ENCODE assay signal across 22 cellular contexts in genomic region chr7:83850037-83850619, GRCh38.
DNase-seq lines count a peak whose midpoint lies in the region; ATAC-seq, FAIRE-seq and TF ChIP-seq lines count a peak whose summit lies in the region.
"Had no signal": no experiment of that assay in that cellular context is flagged by ENCODE, and none has a peak within 500 bp of the region (broad histone marks: within the 10 kb centered on the region; RNA-seq: fewer than 3 reads in every experiment).

No MANE protein-coding gene starts in this region.

- H3K36me3 Mint-ChIP-seq in GM23338 (ENCODE audit: low read depth) = peaks cover 5% of the 10 kb centered on the region; the same call in 1 of the 3 replicates
- H3K36me3 Mint-ChIP-seq in CD8-positive, alpha-beta memory T cell = no peaks in the 10 kb centered on the region
- H3K36me3 Mint-ChIP-seq: activated naive CD4-positive, alpha-beta T cell treated with anti-CD3 and anti-CD28 coated beads, Interleukin-2, amount 50 U/mL, for 72 hours; CD4-positive, CD25-positive, alpha-beta regulatory T cell; naive B cell had no signal

- SMC1A ChIA-PET in GM12878 (lab: Charles Lee; ENCODE audit: uncharacterized antibody, unreplicated experiment) = interaction anchor here (0.6 to 1.9 kb wide), 5 partner anchors 12 to 55 kb away, joined by 3 to 7 read pairs (median 4); no protein-coding TSS in a partner anchor

- H3K4me2 ChIP-seq in GM23338 (no peak overlapping the region), GM12878 (ENCODE audit: control insufficient read depth, insufficient read depth) (no peak overlapping the region), hepatocyte (no peak overlapping the region)

- RAD21 ChIA-PET in GM12878 (lab: Charles Lee; ENCODE audit: unreplicated experiment) = interaction anchor here (0.6 to 1.1 kb wide), 2 partner anchors 31 to 89 kb away, joined by 3 read pairs; no protein-coding TSS in a partner anchor

- no TSS peak for BruUV-seq in GM12878 (replicated peaks; lab: Mats Ljungman, UMichigan)

- H3K4me1 Mint-ChIP-seq in GM23338 = peaks cover 13% of the 10 kb centered on the region
- no peaks in the 10 kb centered on the region for H3K4me1 Mint-ChIP-seq in CD8-positive, alpha-beta memory T cell
- H3K4me1 Mint-ChIP-seq: activated CD4-positive, alpha-beta T cell treated with anti-CD3 and anti-CD28 coated beads, Interleukin-2, amount 10 ng/mL, durations not matched to agents 24 days and 14 days; CD4-positive, CD25-positive, alpha-beta regulatory T cell; central memory CD8-positive, alpha-beta T cell; naive B cell had no signal

- ATAC-seq in GM23338 = peak; percentile 45
- ATAC-seq in GM12878 = peak; percentile 60
- ATAC-seq: activated naive CD4-positive, alpha-beta T cell treated with anti-CD3 and anti-CD28 coated beads, Interleukin-2, amount 50 U/mL, for 72 hours; gastroesophageal sphincter; HCT116; pancreas; sciatic nerve had no signal

- H3K79me2 ChIP-seq in GM23338 (replicated peaks; ENCODE audit: insufficient read depth) (no peaks in the 10 kb centered on the region), GM12878 (ENCODE audit: control insufficient read depth, insufficient read depth, low read length) (no peaks in the 10 kb centered on the region), hepatocyte (no peaks in the 10 kb centered on the region)

- no peak for TF ChIP-seq RAD21 in GM12878 (IDR thresholded peaks at IDR 0.05; ENCODE audit: insufficient read depth, low read depth, low read length)

- intact Hi-C loops in GM12878 (cut with micrococcal nuclease; ENCODE audit: unreplicated experiment) (no loop called here), left ventricle myocardium inferior (cut with micrococcal nuclease) (no loop called here)

- H3K36me3 ChIP-seq in GM23338 (ENCODE audit: insufficient read depth) = no peaks in the 10 kb centered on the region
- H3K36me3 ChIP-seq in GM12878 (ENCODE audit: control insufficient read depth in 2 of 2, insufficient read depth in 2 of 2, low read length in 1 of 2) = no peaks in the 10 kb centered on the region
- H3K36me3 ChIP-seq in hepatocyte (replicated peaks; ENCODE audit: insufficient read depth, low read depth) = no peaks in the 10 kb centered on the region
- H3K36me3 ChIP-seq in CD8-positive, alpha-beta memory T cell (ENCODE audit: insufficient read depth, low read length) = no peaks in the 10 kb centered on the region
- H3K36me3 ChIP-seq in left ventricle myocardium inferior = no peaks in the 10 kb centered on the region
- H3K36me3 ChIP-seq: gastroesophageal sphincter, pancreas, Peyer's patch, SJCRH30 had no signal

- POLR2A ChIA-PET in GM12878 (lab: Charles Lee) = interaction anchor here (1.2 kb wide), 1 partner anchor 13 kb away, joined by 3 read pairs; no protein-coding TSS in a partner anchor
- POLR2A ChIA-PET in CD8-positive, alpha-beta memory T cell (lab: Charles Lee) = no interaction called here

- FAIRE-seq in GM12878 (lab: Jason Lieb, UNC) = no peak
- FAIRE-seq: pancreas had no signal

- H3K27me3 ChIP-seq in GM23338 (ENCODE audit: insufficient read depth) (no peaks in the 10 kb centered on the region), GM12878 (replicated peaks in 1 of 2; ENCODE audit: control insufficient read depth in 2 of 2, insufficient read depth in 2 of 2, low read length in 1 of 2) (no peaks in the 10 kb centered on the region), hepatocyte (no peaks in the 10 kb centered on the region), left ventricle myocardium inferior (ENCODE audit: low read depth) (no peaks in the 10 kb centered on the region)
- H3K27me3 ChIP-seq in CD8-positive, alpha-beta memory T cell (ENCODE audit: insufficient read depth, low read length, poor library complexity, severe bottlenecking) = no peaks in the 10 kb centered on the region
- H3K27me3 ChIP-seq: gastroesophageal sphincter, pancreas, Peyer's patch, SJCRH30 had no signal

- no peaks in the 10 kb centered on the region for H3K4me1 ChIP-seq in GM23338 (ENCODE audit: insufficient read depth)
- H3K4me1 ChIP-seq in GM12878 (ENCODE audit: control insufficient read depth, insufficient read depth, low read length) = no peaks in the 10 kb centered on the region
- no peaks in the 10 kb centered on the region for H3K4me1 ChIP-seq in hepatocyte (ENCODE audit: insufficient read depth)
- no peaks in the 10 kb centered on the region for H3K4me1 ChIP-seq in CD8-positive, alpha-beta memory T cell (ENCODE audit: insufficient read depth, low read length)
- H3K4me1 ChIP-seq in left ventricle myocardium inferior = no peaks in the 10 kb centered on the region
- H3K4me1 ChIP-seq: gastroesophageal sphincter, pancreas, Peyer's patch, SJCRH30 had no signal

- H3K4me3 ChIP-seq in GM23338 (no peak overlapping the region), GM12878 (no peak overlapping the region), hepatocyte (no peak overlapping the region), skeletal muscle cell (ENCODE audit: low read depth, low read length) (no peak overlapping the region), left ventricle myocardium inferior (no peak overlapping the region)
- no peak overlapping the region for H3K4me3 ChIP-seq in CD8-positive, alpha-beta memory T cell (ENCODE audit: low read length)
- H3K4me3 ChIP-seq: gastroesophageal sphincter, lung, pancreas, Peyer's patch, SJCRH30 had no signal

- no peaks in the 10 kb centered on the region; the same call in 2 of the 3 replicates for H3K9me3 ChIP-seq in GM12878 (replicated peaks; ENCODE audit: control insufficient read depth, insufficient read depth, low read length)
- H3K9me3 ChIP-seq in hepatocyte (ENCODE audit: low read depth) = no peaks in the 10 kb centered on the region
- H3K9me3 ChIP-seq in CD8-positive, alpha-beta memory T cell (ENCODE audit: low read length) = no peaks in the 10 kb centered on the region
- peaks cover 10% of the 10 kb centered on the region for H3K9me3 ChIP-seq in left ventricle myocardium inferior (replicated peaks)
- H3K9me3 ChIP-seq: gastroesophageal sphincter, pancreas, Peyer's patch, SJCRH30 had no signal

- CTCF ChIA-PET in GM12878 (lab: Yijun Ruan, JAX) = interaction anchor here (0.6 to 1.3 kb wide), 3 partner anchors 14 to 86 kb away, joined by 3 to 4 read pairs (median 3); no protein-coding TSS in a partner anchor
- CTCF ChIA-PET in CD8-positive, alpha-beta memory T cell (lab: Charles Lee) = no interaction called here

- no peaks in the 10 kb centered on the region for H3F3A ChIP-seq in GM23338 (replicated peaks; ENCODE audit: low read depth)

- H4K20me1 ChIP-seq in GM23338 (replicated peaks; ENCODE audit: insufficient read depth) (no peaks in the 10 kb centered on the region), GM12878 (ENCODE audit: control insufficient read depth, insufficient read depth) (no peaks in the 10 kb centered on the region), hepatocyte (ENCODE audit: insufficient read depth, poor library complexity, severe bottlenecking) (no peaks in the 10 kb centered on the region)

- no peaks in the 10 kb centered on the region for H3K9me2 ChIP-seq in GM23338 (ENCODE audit: insufficient read depth)
- no peaks in the 10 kb centered on the region for H3K9me2 ChIP-seq in hepatocyte (replicated peaks; ENCODE audit: insufficient read depth)

- H3K4me3 Mint-ChIP-seq in GM23338 = no peak overlapping the region
- H3K4me3 Mint-ChIP-seq in CD8-positive, alpha-beta memory T cell = no peak overlapping the region
- H3K4me3 Mint-ChIP-seq: activated CD4-positive, alpha-beta T cell treated with anti-CD3 and anti-CD28 coated beads, Interleukin-2, amount 10 ng/mL, durations not matched to agents 24 days and 14 days; CD4-positive, CD25-positive, alpha-beta regulatory T cell; central memory CD8-positive, alpha-beta T cell; naive B cell; T-helper 1 cell treated with Interleukin-12 subunit alpha and Interleukin-12 subunit beta and Interleukin-4 antibody, amounts not matched to agents 30 μg/mL and 1 μg/mL, for 36 hours had no signal

- no peaks in the 10 kb centered on the region for H3K9me3 Mint-ChIP-seq in GM23338
- peaks cover 3 to 32% (median 6%) of the 10 kb centered on the region in 5 donors for H3K9me3 Mint-ChIP-seq in CD8-positive, alpha-beta memory T cell
- H3K9me3 Mint-ChIP-seq: activated CD4-positive, alpha-beta T cell treated with anti-CD3 and anti-CD28 coated beads, Interleukin-2, amount 10 ng/mL, durations not matched to agents 24 days and 14 days; T-helper 1 cell treated with Interleukin-12 subunit alpha and Interleukin-12 subunit beta and Interleukin-4 antibody, amounts not matched to agents 30 μg/mL and 1 μg/mL, for 36 hours had no signal

- no peak for TF ChIP-seq CTCF in GM23338 (conservative IDR thresholded peaks at IDR 0.05; ENCODE audit: low read depth in 2 of 2)
- TF ChIP-seq CTCF in GM12878 (IDR thresholded peaks at IDR 0.05 in 2 of 3, conservative IDR thresholded peaks at IDR 0.05 in 1 of 3; ENCODE audit: control insufficient read depth in 2 of 3, extremely low read depth in 1 of 3, insufficient read depth in 1 of 3, low read depth in 3 of 3, low read length in 3 of 3) = no peak
- TF ChIP-seq CTCF in hepatocyte (IDR thresholded peaks at IDR 0.05; ENCODE audit: poor library complexity) = no peak
- no peak for TF ChIP-seq CTCF in left ventricle myocardium inferior (IDR thresholded peaks at IDR 0.05; ENCODE audit: borderline replicate concordance)

- H3K27me3 Mint-ChIP-seq in GM23338 (ENCODE audit: insufficient read depth, low read depth, poor library complexity) = no peaks in the 10 kb centered on the region
- no peaks in the 10 kb centered on the region for H3K27me3 Mint-ChIP-seq in CD8-positive, alpha-beta memory T cell
- H3K27me3 Mint-ChIP-seq: activated CD4-positive, alpha-beta T cell treated with anti-CD3 and anti-CD28 coated beads, Interleukin-2, amount 10 ng/mL, durations not matched to agents 24 days and 14 days; CD4-positive, CD25-positive, alpha-beta regulatory T cell; central memory CD8-positive, alpha-beta T cell; naive B cell had no signal

- 57% methylated on average over 5 of the region's 5 CpGs for WGBS in GM12878 (ENCODE audit: insufficient coverage, insufficient replicate concordance, low lambda C conversion rate, missing lambda C conversion rate)
- 83% methylated on average over 5 of the region's 5 CpGs for WGBS in hepatocyte (ENCODE audit: low lambda C conversion rate, missing lambda C conversion rate)

- DNase-seq in GM23338 (ENCODE audit: low spot score) (no peak), GM12878 (ENCODE audit: low read depth, low spot score) (no peak), hepatocyte (ENCODE audit: low spot score) (no peak), skeletal muscle cell (ENCODE audit: low read depth) (peak; percentile 16), NCI-H524 treated with DMSO at 0.1 percent for 48 hours (lab: John Stamatoyannopoulos, UW) (no peak), left ventricle myocardium inferior (no peak)
- DNase-seq in CD8-positive, alpha-beta memory T cell = no peak
- DNase-seq: activated CD4-positive, alpha-beta T cell treated with anti-CD3 and anti-CD28 coated beads, Interleukin-2, amount 10 ng/mL, durations not matched to agents 24 days and 14 days; CD4-positive, CD25-positive, alpha-beta regulatory T cell; Karpas-422; naive B cell; NCI-H187; pancreas; Peyer's patch; SJCRH30 had no signal

- peak overlapping the region; percentile 84 for H3K27ac Mint-ChIP-seq in GM23338
- H3K27ac Mint-ChIP-seq in CD8-positive, alpha-beta memory T cell = no peak overlapping the region
- H3K27ac Mint-ChIP-seq: activated CD4-positive, alpha-beta T cell treated with anti-CD3 and anti-CD28 coated beads, Interleukin-2, amount 10 ng/mL, durations not matched to agents 24 days and 14 days; activated naive CD4-positive, alpha-beta T cell treated with anti-CD3 and anti-CD28 coated beads, Interleukin-2, amount 50 U/mL, for 72 hours; CD4-positive, CD25-positive, alpha-beta regulatory T cell; naive B cell; T-helper 1 cell treated with Interleukin-12 subunit alpha and Interleukin-12 subunit beta and Interleukin-4 antibody, amounts not matched to agents 30 μg/mL and 1 μg/mL, for 36 hours had no signal

- H3K9ac ChIP-seq in GM12878 (ENCODE audit: control insufficient read depth, insufficient read depth, low read length) = no peak overlapping the region

- no peak for TF ChIP-seq EP300 in GM12878 (IDR thresholded peaks at IDR 0.05; ENCODE audit: borderline replicate concordance in 1 of 2, control insufficient read depth in 1 of 2, low read depth in 2 of 2, low read length in 2 of 2)

- in situ Hi-C loops in GM12878 (cut with MboI) = no loop called here

- no peak for TF ChIP-seq POLR2A in GM12878 (IDR thresholded peaks at IDR 0.05; ENCODE audit: low read depth, low read length)

- no peak overlapping the region for H3K27ac ChIP-seq in GM23338 (ENCODE audit: low read depth)
- no peak overlapping the region for H3K27ac ChIP-seq in GM12878 (ENCODE audit: control insufficient read depth, insufficient read depth)
- H3K27ac ChIP-seq in hepatocyte = peak overlapping the region; percentile 39
- no peak overlapping the region for H3K27ac ChIP-seq in CD8-positive, alpha-beta memory T cell (ENCODE audit: low read depth, low read length)
- no peak overlapping the region for H3K27ac ChIP-seq in left ventricle myocardium inferior (replicated peaks)
- H3K27ac ChIP-seq: gastroesophageal sphincter, pancreas, Peyer's patch, SJCRH30 had no signal

- H2AFZ ChIP-seq in GM23338 (peak overlapping the region; percentile 57; the same call in 1 of the 2 replicates), GM12878 (ENCODE audit: control insufficient read depth, low read depth, low read length) (no peak overlapping the region), hepatocyte (no peak overlapping the region)
